ENCODE assay signal across 34 cellular contexts in the genomic region with DNA sequence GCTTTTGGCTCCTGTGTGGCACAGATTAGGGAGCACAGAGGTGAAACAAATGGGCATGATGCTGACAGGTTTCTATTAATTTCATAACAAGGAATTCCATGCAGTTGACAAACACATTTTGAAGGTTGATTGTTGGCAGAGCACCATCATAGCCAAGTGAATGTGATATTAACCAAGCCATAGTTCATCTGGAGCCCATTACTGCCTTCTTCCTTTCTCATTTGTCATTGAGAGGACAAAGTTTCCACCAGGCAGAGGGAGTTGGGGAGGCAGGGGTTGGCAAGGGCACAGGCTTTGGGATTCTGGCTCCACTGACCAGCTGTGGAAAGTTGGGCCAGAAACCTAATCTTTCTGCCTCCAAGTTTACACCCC. TPM values are rescaled to one million over a fixed set of nuclear protein-coding genes. Genes with fewer than 3 reads are reported as not detected.
"Had no signal": no experiment of that assay in that cellular context is flagged by ENCODE, and none has a peak within 500 bp of the region (broad histone marks: within the 10 kb centered on the region; RNA-seq: fewer than 3 reads in every experiment).

No MANE protein-coding gene starts in this region.

- DNase-seq: hypothalamus; immature natural killer cell; kidney; lower lobe of right lung; mesendoderm; naive B cell; natural killer cell; nephron progenitor cell; occipital lobe; psoas muscle; stimulated activated CD4-positive, alpha-beta T cell treated with anti-CD3 and anti-CD28 coated beads, Interleukin-12 subunit alpha, Interleukin-12 subunit beta, amount 100 ng/mL, for 4 hours; stimulated activated CD4-positive, alpha-beta T cell treated with anti-CD3 and anti-CD28 coated beads, Interleukin-15, amount 100 ng/mL, for 24 hours; stimulated activated CD4-positive, alpha-beta T cell treated with anti-CD3 and anti-CD28 coated beads, Interleukin-2, amount 100 ng/mL, for 24 hours; stimulated activated CD4-positive, alpha-beta T cell treated with anti-CD3 and anti-CD28 coated beads, Interleukin-4, amount 100 ng/mL, for 1 hour; stimulated activated naive B cell treated with anti-CD40 and anti-IgM and Interleukin-4, amounts not matched to agents 10 μg/mL and 1 μg/mL and 100 μg/mL, for 72 hours; stimulated activated naive CD8-positive, alpha-beta T cell treated with anti-CD3 and anti-CD28 coated beads, Interleukin-15, Interleukin-2, amounts not matched to agents 100 U/mL and 50 U/mL, for 24 hours; stomach; testis; thyroid gland; transverse colon; upper lobe of left lung had no signal

- H3K9me3 ChIP-seq: lower lobe of right lung, neutrophil, psoas muscle, stomach, testis, thyroid gland, transverse colon, upper lobe of left lung, vagina had no signal

- H3K4me2 ChIP-seq: neural progenitor cell had no signal

- H3K27ac ChIP-seq: lower lobe of right lung, neural progenitor cell, neutrophil, parathyroid adenoma, psoas muscle, skin epidermis, stomach, testis, thyroid gland, transverse colon, upper lobe of left lung, vagina had no signal

- H3K4me3 ChIP-seq: lower lobe of right lung, neural progenitor cell, psoas muscle, skin epidermis, stomach, testis, thyroid gland, transverse colon, upper lobe of left lung, vagina had no signal

- H2AFZ ChIP-seq: neural progenitor cell, parathyroid adenoma had no signal

- H3K79me2 ChIP-seq: parathyroid adenoma had no signal

- H3K9ac ChIP-seq: neural progenitor cell, parathyroid adenoma had no signal

- ATAC-seq: lower lobe of right lung; natural killer cell; psoas muscle; sciatic nerve; stimulated activated naive B cell treated with anti-CD40 and anti-IgM and Interleukin-4, amounts not matched to agents 10 μg/mL and 1 μg/mL and 100 μg/mL, for 72 hours; stimulated activated naive CD8-positive, alpha-beta T cell treated with anti-CD3 and anti-CD28 coated beads, Interleukin-15, Interleukin-2, amounts not matched to agents 100 U/mL and 50 U/mL, for 24 hours had no signal

- H3K27me3 ChIP-seq: neural progenitor cell, neutrophil, stomach, testis, thyroid gland, transverse colon, upper lobe of left lung, vagina had no signal

- H3K4me1 ChIP-seq: lower lobe of right lung, neural progenitor cell, parathyroid adenoma, psoas muscle, testis, thyroid gland, transverse colon, upper lobe of left lung, vagina had no signal

- H3K36me3 ChIP-seq: lower lobe of right lung, neural progenitor cell, neutrophil, stomach, thyroid gland, transverse colon, upper lobe of left lung, vagina had no signal

RNA-seq across cellular contexts. Expression of a gene that starts 57.9 kb away (rescaled TPM):
- total RNA-seq: kidney, left lobe of liver, liver, lower lobe of right lung, mammary epithelial cell, mesothelial cell of epicardium, mononuclear cell, natural killer cell, osteocyte, thyroid gland, upper lobe of left lung, vagina had no signal
- polyA plus RNA-seq: immature natural killer cell, liver, mammary epithelial cell, stomach, urinary bladder had no signal
